8 cellular contexts compared by ENCODE assay signal in the genomic region with DNA sequence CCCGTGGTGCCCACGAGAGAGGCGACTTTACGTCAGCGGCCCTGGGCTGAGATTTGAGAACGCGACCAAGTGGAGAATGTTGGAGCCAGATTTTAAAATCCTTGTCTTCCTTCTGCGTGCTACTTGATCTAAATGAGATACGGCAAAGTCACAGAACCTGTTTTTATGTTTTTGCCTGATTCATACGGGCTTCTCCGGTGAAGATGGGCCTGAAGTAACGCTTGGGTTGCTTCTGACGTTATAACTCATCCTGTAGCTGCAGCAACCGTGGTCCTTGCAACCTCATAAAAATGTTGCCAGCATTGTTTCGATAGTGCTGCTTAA. TPM values are rescaled to one million over a fixed set of nuclear protein-coding genes. Genes with fewer than 3 reads are reported as not detected.
DNase-seq lines count a peak whose midpoint lies in the region; ATAC-seq and TF ChIP-seq lines count a peak whose summit lies in the region.

No MANE protein-coding gene starts in this region.

- H3K9me3 ChIP-seq in CD8-positive, alpha-beta T cell (ENCODE audit: low read length) = no peaks in the 10 kb centered on the region
- no peaks in the 10 kb centered on the region for H3K9me3 ChIP-seq in HUES64 (ENCODE audit: insufficient read depth, low read depth, low read length)
- no peaks in the 10 kb centered on the region for H3K9me3 ChIP-seq in breast epithelium
- no peaks in the 10 kb centered on the region for H3K9me3 ChIP-seq in lower lobe of right lung
- no peaks in the 10 kb centered on the region for H3K9me3 ChIP-seq in upper lobe of right lung

- ATAC-seq in CD8-positive, alpha-beta T cell = no peak
- peak; percentile 4 to 74 for ATAC-seq in lower lobe of right lung
- ATAC-seq in upper lobe of right lung = no peak
- ATAC-seq in GM18868 (IDR thresholded peaks at IDR 0.05; ENCODE audit: unreplicated experiment) = no peak

- TF ChIP-seq CTCF in CD8-positive, alpha-beta T cell (IDR thresholded peaks at IDR 0.05) = no peak
- TF ChIP-seq CTCF in breast epithelium (IDR thresholded peaks at IDR 0.05) (no peak), lower lobe of right lung (IDR thresholded peaks at IDR 0.05) (no peak), upper lobe of right lung (IDR thresholded peaks at IDR 0.05) (no peak)

- DNase-seq in CD8-positive, alpha-beta T cell = no peak
- DNase-seq in breast epithelium (ENCODE audit: low spot score in 2 of 2) (no peak), lower lobe of right lung (no peak), upper lobe of right lung (no peak), NCI-H187 treated with DMSO at 0.1 percent for 48 hours (lab: John Stamatoyannopoulos, UW) (no peak)
- DNase-seq in activated CD8-positive, alpha-beta memory T cell treated with anti-CD3 and anti-CD28 coated beads, Interleukin-2, amount 50 U/mL, for 48 hours = no peak

- WGBS in HUES64 = 51% methylated on average over 15 of the region's 15 CpGs

- intact Hi-C loops in CD8-positive, alpha-beta T cell (cut with DNase I, micrococcal nuclease) = loop anchor here (1.0 to 10.0 kb wide), 9 partner anchors 334 to 1976 kb away; partner anchors contain the start of genes BLOC1S5 (in 2 of the 2), SNRNP48 (in 2 of the 2), EEF1E1 (in 1 of the 2) and SSR1 (in 1 of the 2)
- intact Hi-C loops in breast epithelium (cut with DNase I; ENCODE audit: low total_unique reads) = no loop called here
- intact Hi-C loops in lower lobe of right lung (cut with DNase I) = no loop called here
- intact Hi-C loops in upper lobe of right lung (cut with DNase I) = no loop called here

- no peak for TF ChIP-seq POLR2A in breast epithelium (IDR thresholded peaks at IDR 0.05)

- no peaks in the 10 kb centered on the region for H3K9me3 Mint-ChIP-seq in CD8-positive, alpha-beta T cell

- H3K4me1 ChIP-seq in CD8-positive, alpha-beta T cell (ENCODE audit: insufficient read depth, low read length) = peaks cover 27% of the 10 kb centered on the region
- H3K4me1 ChIP-seq in HUES64 (ENCODE audit: insufficient read depth, low read length) = no peaks in the 10 kb centered on the region
- H3K4me1 ChIP-seq in breast epithelium = peaks cover 0 to 5% of the 10 kb centered on the region in 2 donors
- H3K4me1 ChIP-seq in lower lobe of right lung = peaks cover 23% of the 10 kb centered on the region
- H3K4me1 ChIP-seq in upper lobe of right lung = peaks cover 22% of the 10 kb centered on the region

- H3K27ac ChIP-seq in CD8-positive, alpha-beta T cell (ENCODE audit: low read depth, low read length) = peak overlapping the region; percentile 89
- H3K27ac ChIP-seq in HUES64 (ENCODE audit: low read depth, low read length) = peak overlapping the region; percentile 63
- peak overlapping the region; percentile 86 to 93 for H3K27ac ChIP-seq in breast epithelium
- peak overlapping the region; percentile 89 for H3K27ac ChIP-seq in lower lobe of right lung
- H3K27ac ChIP-seq in upper lobe of right lung = peak overlapping the region; percentile 97

- H3K36me3 Mint-ChIP-seq in CD8-positive, alpha-beta T cell = peaks cover 9% of the 10 kb centered on the region

- no peaks in the 10 kb centered on the region for H3K36me3 ChIP-seq in CD8-positive, alpha-beta T cell (ENCODE audit: insufficient read depth, low read length)
- 0 out of 2 replicates have a peak, but pooled peaks cover 7% of the 10 kb centered on the region for H3K36me3 ChIP-seq in HUES64 (ENCODE audit: insufficient read depth, low read length)
- no peaks in the 10 kb centered on the region for H3K36me3 ChIP-seq in breast epithelium
- H3K36me3 ChIP-seq in lower lobe of right lung = no peaks in the 10 kb centered on the region
- H3K36me3 ChIP-seq in upper lobe of right lung = no peaks in the 10 kb centered on the region

- peaks cover 49% of the 10 kb centered on the region for H3K4me1 Mint-ChIP-seq in CD8-positive, alpha-beta T cell (ENCODE audit: low read depth)

- no peaks in the 10 kb centered on the region for H3K27me3 Mint-ChIP-seq in CD8-positive, alpha-beta T cell (ENCODE audit: low read depth)

- peak overlapping the region; percentile 94 for H3K4me3 ChIP-seq in CD8-positive, alpha-beta T cell (ENCODE audit: low read depth, low read length)
- H3K4me3 ChIP-seq in HUES64 (ENCODE audit: low read length) (peak overlapping the region; percentile 93), breast epithelium (peak overlapping the region; percentile 69 to 95 (median 91)), lower lobe of right lung (peak overlapping the region; percentile 81), upper lobe of right lung (peak overlapping the region; percentile 93)

- POLR2A ChIA-PET in CD8-positive, alpha-beta T cell (lab: Charles Lee) = no interaction called here

- H3K27me3 ChIP-seq in CD8-positive, alpha-beta T cell (ENCODE audit: insufficient read depth, low read length) = no peaks in the 10 kb centered on the region
- H3K27me3 ChIP-seq in HUES64 (ENCODE audit: insufficient read depth, low read length) = no peaks in the 10 kb centered on the region
- no peaks in the 10 kb centered on the region for H3K27me3 ChIP-seq in breast epithelium
- H3K27me3 ChIP-seq in lower lobe of right lung (ENCODE audit: low read depth) = no peaks in the 10 kb centered on the region
- no peaks in the 10 kb centered on the region for H3K27me3 ChIP-seq in upper lobe of right lung

- peak overlapping the region; percentile 98 for H3K27ac Mint-ChIP-seq in CD8-positive, alpha-beta T cell

- peak overlapping the region; percentile 91 for H3K4me3 Mint-ChIP-seq in CD8-positive, alpha-beta T cell

- peak overlapping the region; percentile 72 for H3K9ac ChIP-seq in HUES64 (ENCODE audit: low read depth, low read length)

- CTCF ChIA-PET in CD8-positive, alpha-beta T cell (lab: Charles Lee) = no interaction called here

RNA-seq across cellular contexts. Expression of gene SLC35B3, which starts 0.5 kb away (rescaled TPM):
- 1 to 10 TPM; 1.8 to 2.1 TPM for total RNA-seq in CD8-positive, alpha-beta T cell
- polyA plus RNA-seq in HUES64 (2013, experiment 1 of 2) = 8.4 TPM
- 9.3 TPM for polyA plus RNA-seq in HUES64 (2013, experiment 2 of 2)
- 10 to 100 TPM; 16.0 to 19.3 (median 16.1) TPM for total RNA-seq in breast epithelium
- total RNA-seq in lower lobe of right lung = 19.2 TPM
- 16.9 TPM for total RNA-seq in upper lobe of right lung

Comparison
In these comparisons a context has a peak if more than half of its experiments do, and no peak if none do; other contexts are left out.
1. ATAC-seq: peak in lower lobe of right lung (2 of 2); none in CD8-positive, alpha-beta T cell (single experiment), upper lobe of right lung (single experiment) and GM18868 (single experiment).
2. intact Hi-C loops: an anchor here in CD8-positive, alpha-beta T cell (1.0 to 10.0 kb wide); none called in breast epithelium, lower lobe of right lung and upper lobe of right lung.
3. Peak in every context shown above with its lines, with median percentiles within 50 percentile points of each other: H3K27ac ChIP-seq and H3K4me3 ChIP-seq.